ENCODE assay signal across 8 cellular contexts in the genomic region with DNA sequence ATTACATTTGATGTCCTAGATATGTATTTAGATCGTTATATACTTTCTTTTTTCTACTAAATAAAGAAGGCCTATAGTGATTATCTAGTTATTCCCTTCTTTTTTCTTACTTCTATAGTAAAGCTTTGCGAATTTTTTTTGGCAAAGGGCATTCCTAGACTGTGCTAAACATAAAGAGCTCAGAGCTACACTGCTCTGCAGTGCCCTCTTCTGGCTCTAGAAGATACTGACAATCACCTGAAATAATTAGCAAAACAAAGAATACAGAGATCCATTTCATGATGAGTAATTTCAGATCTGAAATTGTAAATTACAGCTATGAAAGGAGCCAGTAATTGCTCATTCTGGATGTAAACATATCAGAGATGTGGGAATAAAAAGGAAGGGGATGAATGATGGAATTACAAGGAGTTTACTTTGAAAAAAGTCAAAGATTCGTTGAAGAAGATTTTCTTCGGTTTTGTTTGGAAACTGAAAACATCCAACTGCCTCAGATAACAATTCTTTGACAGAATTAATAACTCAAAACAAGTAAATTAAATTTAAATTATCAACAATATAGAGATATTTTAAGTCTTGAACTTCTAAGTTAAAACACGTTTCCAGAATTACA.
DNase-seq lines count a peak whose midpoint lies in the region; ATAC-seq and TF ChIP-seq lines count a peak whose summit lies in the region.

No MANE protein-coding gene starts in this region.

- POLR2A ChIA-PET in activated CD4-positive, alpha-beta memory T cell treated with anti-CD3 and anti-CD28 coated beads for 36 hours (lab: Charles Lee), result no interaction called here
- POLR2A ChIA-PET in activated CD4-positive, alpha-beta memory T cell treated with anti-CD3 and anti-CD28 coated beads, Interleukin-2, amount 10 ng/mL, durations not matched to agents 7 days and 5 days (lab: Charles Lee), result interaction anchor here (0.6 kb wide), 1 partner anchor 1095 kb away, joined by 3 read pairs; no protein-coding TSS in a partner anchor

- peak; percentile 17 for DNase-seq in activated CD4-positive, alpha-beta memory T cell treated with anti-CD3 and anti-CD28 coated beads for 36 hours
- DNase-seq in activated CD4-positive, alpha-beta memory T cell treated with anti-CD3 and anti-CD28 coated beads, Interleukin-2, amount 10 ng/mL, durations not matched to agents 7 days and 5 days, result no peak
- DNase-seq in HuH-7.5 (ENCODE audit: low spot score), result peak; percentile 6
- DNase-seq in RKO (ENCODE audit: low spot score), result peak; percentile 57
- peak in 2 of 3 experiments; percentile 19 to 26 for DNase-seq in effector memory CD8-positive, alpha-beta T cell
- DNase-seq in mesothelial cell of epicardium (ENCODE audit: low spot score in 2 of 2, unreplicated experiment in 2 of 2), result no peak

- H3K4me3 Mint-ChIP-seq in activated CD4-positive, alpha-beta memory T cell treated with anti-CD3 and anti-CD28 coated beads for 36 hours, result no peak overlapping the region
- no peak overlapping the region for H3K4me3 Mint-ChIP-seq in activated CD4-positive, alpha-beta memory T cell treated with anti-CD3 and anti-CD28 coated beads, Interleukin-2, amount 10 ng/mL, durations not matched to agents 7 days and 5 days
- no peak overlapping the region for H3K4me3 Mint-ChIP-seq in effector memory CD8-positive, alpha-beta T cell
- no peak overlapping the region for H3K4me3 Mint-ChIP-seq in mesothelial cell of epicardium

- H3K27me3 Mint-ChIP-seq in activated CD4-positive, alpha-beta memory T cell treated with anti-CD3 and anti-CD28 coated beads for 36 hours, result peaks cover 4% of the 10 kb centered on the region
- H3K27me3 Mint-ChIP-seq in activated CD4-positive, alpha-beta memory T cell treated with anti-CD3 and anti-CD28 coated beads, Interleukin-2, amount 10 ng/mL, durations not matched to agents 7 days and 5 days, result peaks cover 12% of the 10 kb centered on the region
- peaks cover 8 to 15% of the 10 kb centered on the region in 2 donors for H3K27me3 Mint-ChIP-seq in effector memory CD8-positive, alpha-beta T cell
- peaks cover 21% of the 10 kb centered on the region for H3K27me3 Mint-ChIP-seq in mesothelial cell of epicardium (ENCODE audit: low read depth)

- H3K36me3 Mint-ChIP-seq in activated CD4-positive, alpha-beta memory T cell treated with anti-CD3 and anti-CD28 coated beads for 36 hours, result no peaks in the 10 kb centered on the region
- no peaks in the 10 kb centered on the region for H3K36me3 Mint-ChIP-seq in activated CD4-positive, alpha-beta memory T cell treated with anti-CD3 and anti-CD28 coated beads, Interleukin-2, amount 10 ng/mL, durations not matched to agents 7 days and 5 days (ENCODE audit: low read depth)
- no peaks in the 10 kb centered on the region for H3K36me3 Mint-ChIP-seq in effector memory CD8-positive, alpha-beta T cell (ENCODE audit: insufficient read depth)
- no peaks in the 10 kb centered on the region for H3K36me3 Mint-ChIP-seq in mesothelial cell of epicardium

- intact Hi-C loops in activated CD4-positive, alpha-beta memory T cell treated with anti-CD3 and anti-CD28 coated beads for 36 hours (cut with micrococcal nuclease), result loop anchor here (1.0 to 10.0 kb wide), 3 partner anchors 406 to 1473 kb away; no protein-coding TSS in a partner anchor

- peak; percentile 67 for TF ChIP-seq CTCF in mesothelial cell of epicardium (IDR thresholded peaks at IDR 0.05; ENCODE audit: unreplicated experiment)

- H3K4me1 Mint-ChIP-seq in activated CD4-positive, alpha-beta memory T cell treated with anti-CD3 and anti-CD28 coated beads for 36 hours (ENCODE audit: low read depth), result peaks cover 2% of the 10 kb centered on the region
- no peaks in the 10 kb centered on the region for H3K4me1 Mint-ChIP-seq in activated CD4-positive, alpha-beta memory T cell treated with anti-CD3 and anti-CD28 coated beads, Interleukin-2, amount 10 ng/mL, durations not matched to agents 7 days and 5 days
- peaks cover 0 to 4% of the 10 kb centered on the region in 2 donors for H3K4me1 Mint-ChIP-seq in effector memory CD8-positive, alpha-beta T cell (ENCODE audit: low read depth in 2 of 2)
- H3K4me1 Mint-ChIP-seq in mesothelial cell of epicardium, result no peaks in the 10 kb centered on the region

- CTCF ChIA-PET in activated CD4-positive, alpha-beta memory T cell treated with anti-CD3 and anti-CD28 coated beads for 36 hours (lab: Charles Lee), result interaction anchor here (0.6 to 3.7 kb wide), 16 partner anchors 9 to 1472 kb away, joined by 3 to 38 read pairs (median 3); no protein-coding TSS in a partner anchor
- CTCF ChIA-PET in activated CD4-positive, alpha-beta memory T cell treated with anti-CD3 and anti-CD28 coated beads, Interleukin-2, amount 10 ng/mL, durations not matched to agents 7 days and 5 days (lab: Charles Lee), result interaction anchor here (0.7 to 1.9 kb wide), 15 partner anchors 8 to 1472 kb away, joined by 3 to 29 read pairs (median 3); no protein-coding TSS in a partner anchor

- no peaks in the 10 kb centered on the region for H3K9me3 Mint-ChIP-seq in activated CD4-positive, alpha-beta memory T cell treated with anti-CD3 and anti-CD28 coated beads for 36 hours
- H3K9me3 Mint-ChIP-seq in activated CD4-positive, alpha-beta memory T cell treated with anti-CD3 and anti-CD28 coated beads, Interleukin-2, amount 10 ng/mL, durations not matched to agents 7 days and 5 days, result no peaks in the 10 kb centered on the region
- no peaks in the 10 kb centered on the region for H3K9me3 Mint-ChIP-seq in effector memory CD8-positive, alpha-beta T cell
- H3K9me3 Mint-ChIP-seq in mesothelial cell of epicardium, result no peaks in the 10 kb centered on the region

- H3K27ac Mint-ChIP-seq in activated CD4-positive, alpha-beta memory T cell treated with anti-CD3 and anti-CD28 coated beads for 36 hours, result no peak overlapping the region
- H3K27ac Mint-ChIP-seq in activated CD4-positive, alpha-beta memory T cell treated with anti-CD3 and anti-CD28 coated beads, Interleukin-2, amount 10 ng/mL, durations not matched to agents 7 days and 5 days, result no peak overlapping the region
- H3K27ac Mint-ChIP-seq in effector memory CD8-positive, alpha-beta T cell, result no peak overlapping the region
- no peak overlapping the region for H3K27ac Mint-ChIP-seq in mesothelial cell of epicardium

- peak; percentile 80 for ATAC-seq in GM21528 (IDR thresholded peaks at IDR 0.05; ENCODE audit: low FRiP score, unreplicated experiment)
- ATAC-seq in effector memory CD8-positive, alpha-beta T cell (replicated peaks), result peak; percentile 62
- ATAC-seq in GM19455 (IDR thresholded peaks at IDR 0.05; ENCODE audit: unreplicated experiment), result no peak

Comparison
In these comparisons a context has a peak if more than half of its experiments do, and no peak if none do; other contexts are left out.
1. DNase-seq: peak in activated CD4-positive, alpha-beta memory T cell treated with anti-CD3 and anti-CD28 coated beads for 36 hours (single experiment), HuH-7.5 (single experiment), RKO (single experiment) and effector memory CD8-positive, alpha-beta T cell (2 of 3); none in activated CD4-positive, alpha-beta memory T cell treated with anti-CD3 and anti-CD28 coated beads, Interleukin-2, amount 10 ng/mL, durations not matched to agents 7 days and 5 days (single experiment) and mesothelial cell of epicardium (0 of 2).